1 cellular context compared by ENCODE assay signal in the genomic region with DNA sequence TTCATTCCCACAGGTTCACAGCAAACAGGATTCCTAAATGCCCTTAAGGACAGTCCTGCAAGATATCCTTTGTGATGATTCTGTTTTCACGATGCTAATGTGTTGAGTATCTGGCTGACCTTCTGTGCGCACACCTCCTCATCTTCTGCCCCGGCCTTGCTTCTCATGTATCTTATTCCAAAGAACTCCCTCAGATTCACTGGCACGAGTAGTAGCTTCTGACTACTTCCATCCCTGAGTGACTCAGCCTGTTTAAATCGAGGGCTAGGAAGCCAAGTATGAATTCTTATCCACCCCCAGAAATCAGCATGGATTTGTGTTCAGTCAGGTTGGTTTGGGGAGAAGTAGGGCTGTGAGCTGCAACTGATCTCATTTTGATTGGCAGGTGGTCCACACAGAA.
TF ChIP-seq lines count a peak whose summit lies in the region.

No MANE protein-coding gene starts in this region.

TF ChIP-seq in GM23338, 12 proteins besides CTCF, POLR2A, EP300 and RAD21:
- TF ChIP-seq, protein P1, sequence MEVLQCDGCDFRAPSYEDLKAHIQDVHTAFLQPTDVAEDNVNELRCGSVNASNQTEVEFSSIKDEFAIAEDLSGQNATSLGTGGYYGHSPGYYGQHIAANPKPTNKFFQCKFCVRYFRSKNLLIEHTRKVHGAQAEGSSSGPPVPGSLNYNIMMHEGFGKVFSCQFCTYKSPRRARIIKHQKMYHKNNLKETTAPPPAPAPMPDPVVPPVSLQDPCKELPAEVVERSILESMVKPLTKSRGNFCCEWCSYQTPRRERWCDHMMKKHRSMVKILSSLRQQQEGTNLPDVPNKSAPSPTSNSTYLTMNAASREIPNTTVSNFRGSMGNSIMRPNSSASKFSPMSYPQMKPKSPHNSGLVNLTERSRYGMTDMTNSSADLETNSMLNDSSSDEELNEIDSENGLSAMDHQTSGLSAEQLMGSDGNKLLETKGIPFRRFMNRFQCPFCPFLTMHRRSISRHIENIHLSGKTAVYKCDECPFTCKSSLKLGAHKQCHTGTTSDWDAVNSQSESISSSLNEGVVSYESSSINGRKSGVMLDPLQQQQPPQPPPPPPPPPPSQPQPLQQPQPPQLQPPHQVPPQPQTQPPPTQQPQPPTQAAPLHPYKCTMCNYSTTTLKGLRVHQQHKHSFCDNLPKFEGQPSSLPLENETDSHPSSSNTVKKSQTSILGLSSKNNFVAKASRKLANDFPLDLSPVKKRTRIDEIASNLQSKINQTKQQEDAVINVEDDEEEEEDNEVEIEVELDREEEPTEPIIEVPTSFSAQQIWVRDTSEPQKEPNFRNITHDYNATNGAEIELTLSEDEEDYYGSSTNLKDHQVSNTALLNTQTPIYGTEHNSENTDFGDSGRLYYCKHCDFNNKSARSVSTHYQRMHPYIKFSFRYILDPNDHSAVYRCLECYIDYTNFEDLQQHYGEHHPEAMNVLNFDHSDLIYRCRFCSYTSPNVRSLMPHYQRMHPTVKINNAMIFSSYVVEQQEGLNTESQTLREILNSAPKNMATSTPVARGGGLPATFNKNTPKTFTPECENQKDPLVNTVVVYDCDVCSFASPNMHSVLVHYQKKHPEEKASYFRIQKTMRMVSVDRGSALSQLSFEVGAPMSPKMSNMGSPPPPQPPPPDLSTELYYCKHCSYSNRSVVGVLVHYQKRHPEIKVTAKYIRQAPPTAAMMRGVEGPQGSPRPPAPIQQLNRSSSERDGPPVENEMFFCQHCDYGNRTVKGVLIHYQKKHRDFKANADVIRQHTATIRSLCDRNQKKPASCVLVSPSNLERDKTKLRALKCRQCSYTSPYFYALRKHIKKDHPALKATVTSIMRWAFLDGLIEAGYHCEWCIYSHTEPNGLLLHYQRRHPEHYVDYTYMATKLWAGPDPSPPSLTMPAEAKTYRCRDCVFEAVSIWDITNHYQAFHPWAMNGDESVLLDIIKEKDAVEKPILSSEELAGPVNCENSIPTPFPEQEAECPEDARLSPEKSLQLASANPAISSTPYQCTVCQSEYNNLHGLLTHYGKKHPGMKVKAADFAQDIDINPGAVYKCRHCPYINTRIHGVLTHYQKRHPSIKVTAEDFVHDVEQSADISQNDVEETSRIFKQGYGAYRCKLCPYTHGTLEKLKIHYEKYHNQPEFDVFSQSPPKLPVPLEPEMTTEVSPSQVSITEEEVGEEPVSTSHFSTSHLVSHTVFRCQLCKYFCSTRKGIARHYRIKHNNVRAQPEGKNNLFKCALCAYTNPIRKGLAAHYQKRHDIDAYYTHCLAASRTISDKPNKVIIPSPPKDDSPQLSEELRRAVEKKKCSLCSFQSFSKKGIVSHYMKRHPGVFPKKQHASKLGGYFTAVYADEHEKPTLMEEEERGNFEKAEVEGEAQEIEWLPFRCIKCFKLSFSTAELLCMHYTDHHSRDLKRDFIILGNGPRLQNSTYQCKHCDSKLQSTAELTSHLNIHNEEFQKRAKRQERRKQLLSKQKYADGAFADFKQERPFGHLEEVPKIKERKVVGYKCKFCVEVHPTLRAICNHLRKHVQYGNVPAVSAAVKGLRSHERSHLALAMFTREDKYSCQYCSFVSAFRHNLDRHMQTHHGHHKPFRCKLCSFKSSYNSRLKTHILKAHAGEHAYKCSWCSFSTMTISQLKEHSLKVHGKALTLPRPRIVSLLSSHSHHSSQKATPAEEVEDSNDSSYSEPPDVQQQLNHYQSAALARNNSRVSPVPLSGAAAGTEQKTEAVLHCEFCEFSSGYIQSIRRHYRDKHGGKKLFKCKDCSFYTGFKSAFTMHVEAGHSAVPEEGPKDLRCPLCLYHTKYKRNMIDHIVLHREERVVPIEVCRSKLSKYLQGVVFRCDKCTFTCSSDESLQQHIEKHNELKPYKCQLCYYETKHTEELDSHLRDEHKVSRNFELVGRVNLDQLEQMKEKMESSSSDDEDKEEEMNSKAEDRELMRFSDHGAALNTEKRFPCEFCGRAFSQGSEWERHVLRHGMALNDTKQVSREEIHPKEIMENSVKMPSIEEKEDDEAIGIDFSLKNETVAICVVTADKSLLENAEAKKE (CRISPR knock-in tag; IDR thresholded peaks at IDR 0.05) = no peak
- TF ChIP-seq, protein P2, sequence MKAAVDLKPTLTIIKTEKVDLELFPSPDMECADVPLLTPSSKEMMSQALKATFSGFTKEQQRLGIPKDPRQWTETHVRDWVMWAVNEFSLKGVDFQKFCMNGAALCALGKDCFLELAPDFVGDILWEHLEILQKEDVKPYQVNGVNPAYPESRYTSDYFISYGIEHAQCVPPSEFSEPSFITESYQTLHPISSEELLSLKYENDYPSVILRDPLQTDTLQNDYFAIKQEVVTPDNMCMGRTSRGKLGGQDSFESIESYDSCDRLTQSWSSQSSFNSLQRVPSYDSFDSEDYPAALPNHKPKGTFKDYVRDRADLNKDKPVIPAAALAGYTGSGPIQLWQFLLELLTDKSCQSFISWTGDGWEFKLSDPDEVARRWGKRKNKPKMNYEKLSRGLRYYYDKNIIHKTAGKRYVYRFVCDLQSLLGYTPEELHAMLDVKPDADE (IDR thresholded peaks at IDR 0.05) = no peak
- TF ChIP-seq ZNF331 (CRISPR knock-in tag; IDR thresholded peaks at IDR 0.05; ENCODE audit: low read depth) (no peak), EZH2phosphoT487 (IDR thresholded peaks at IDR 0.05; ENCODE audit: unreplicated experiment) (no peak), EZH2 (IDR thresholded peaks at IDR 0.05; ENCODE audit: low read depth, unreplicated experiment) (no peak), JUNB (IDR thresholded peaks at IDR 0.05; ENCODE audit: unreplicated experiment) (no peak), STAT1 (IDR thresholded peaks at IDR 0.05; ENCODE audit: unreplicated experiment) (no peak), CREB1 (CRISPR knock-in tag; IDR thresholded peaks at IDR 0.05; ENCODE audit: low read depth) (no peak), NANOG (IDR thresholded peaks at IDR 0.05; ENCODE audit: borderline replicate concordance) (no peak), POLR2AphosphoS5 (IDR thresholded peaks at IDR 0.05; ENCODE audit: low read depth) (no peak), ZNF114 (CRISPR knock-in tag; IDR thresholded peaks at IDR 0.05) (no peak)
- TF ChIP-seq, protein P3, sequence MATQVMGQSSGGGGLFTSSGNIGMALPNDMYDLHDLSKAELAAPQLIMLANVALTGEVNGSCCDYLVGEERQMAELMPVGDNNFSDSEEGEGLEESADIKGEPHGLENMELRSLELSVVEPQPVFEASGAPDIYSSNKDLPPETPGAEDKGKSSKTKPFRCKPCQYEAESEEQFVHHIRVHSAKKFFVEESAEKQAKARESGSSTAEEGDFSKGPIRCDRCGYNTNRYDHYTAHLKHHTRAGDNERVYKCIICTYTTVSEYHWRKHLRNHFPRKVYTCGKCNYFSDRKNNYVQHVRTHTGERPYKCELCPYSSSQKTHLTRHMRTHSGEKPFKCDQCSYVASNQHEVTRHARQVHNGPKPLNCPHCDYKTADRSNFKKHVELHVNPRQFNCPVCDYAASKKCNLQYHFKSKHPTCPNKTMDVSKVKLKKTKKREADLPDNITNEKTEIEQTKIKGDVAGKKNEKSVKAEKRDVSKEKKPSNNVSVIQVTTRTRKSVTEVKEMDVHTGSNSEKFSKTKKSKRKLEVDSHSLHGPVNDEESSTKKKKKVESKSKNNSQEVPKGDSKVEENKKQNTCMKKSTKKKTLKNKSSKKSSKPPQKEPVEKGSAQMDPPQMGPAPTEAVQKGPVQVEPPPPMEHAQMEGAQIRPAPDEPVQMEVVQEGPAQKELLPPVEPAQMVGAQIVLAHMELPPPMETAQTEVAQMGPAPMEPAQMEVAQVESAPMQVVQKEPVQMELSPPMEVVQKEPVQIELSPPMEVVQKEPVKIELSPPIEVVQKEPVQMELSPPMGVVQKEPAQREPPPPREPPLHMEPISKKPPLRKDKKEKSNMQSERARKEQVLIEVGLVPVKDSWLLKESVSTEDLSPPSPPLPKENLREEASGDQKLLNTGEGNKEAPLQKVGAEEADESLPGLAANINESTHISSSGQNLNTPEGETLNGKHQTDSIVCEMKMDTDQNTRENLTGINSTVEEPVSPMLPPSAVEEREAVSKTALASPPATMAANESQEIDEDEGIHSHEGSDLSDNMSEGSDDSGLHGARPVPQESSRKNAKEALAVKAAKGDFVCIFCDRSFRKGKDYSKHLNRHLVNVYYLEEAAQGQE (IDR thresholded peaks at IDR 0.05; ENCODE audit: unreplicated experiment) = no peak
